In the genomic region with DNA sequence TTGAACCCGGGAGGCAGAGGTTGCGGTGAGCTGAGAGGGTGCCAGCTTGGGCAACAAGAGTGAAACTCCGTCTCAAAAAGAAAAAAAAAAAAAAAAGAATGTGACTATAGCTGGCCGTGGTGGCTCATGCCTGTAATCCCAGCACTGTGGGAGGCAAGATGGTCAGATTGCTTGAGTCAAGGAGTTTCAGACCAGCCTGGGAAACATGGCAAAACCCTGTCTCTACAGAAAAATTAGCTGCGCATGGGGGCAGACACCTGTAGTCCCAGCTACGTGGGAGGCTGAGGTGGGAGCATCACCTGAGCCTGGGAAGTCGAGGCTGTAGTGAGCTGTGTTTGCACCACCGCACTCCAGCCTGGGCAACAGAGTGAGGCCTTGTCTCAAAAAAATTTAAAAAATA, we compare ENCODE assay signal across 10 cellular contexts. TPM values are rescaled to one million over a fixed set of nuclear protein-coding genes. Genes with fewer than 3 reads are reported as not detected.
"Had no signal": no experiment of that assay in that cellular context is flagged by ENCODE, and none has a peak within 500 bp of the region (broad histone marks: within the 10 kb centered on the region; RNA-seq: fewer than 3 reads in every experiment).

No MANE protein-coding gene starts in this region.

RNA-seq across cellular contexts. Expression of a gene that starts 59.7 kb away (rescaled TPM):
- total RNA-seq: activated CD4-positive, alpha-beta memory T cell treated with anti-CD3 and anti-CD28 coated beads, Interleukin-2, amount 10 ng/mL, durations not matched to agents 7 days and 5 days; activated CD4-positive, alpha-beta T cell treated with anti-CD3 and anti-CD28 coated beads, Interleukin-2, amount 10 ng/mL, durations not matched to agents 7 days and 5 days; activated naive CD4-positive, alpha-beta T cell treated with anti-CD3 and anti-CD28 coated beads, Interleukin-2, amount 50 U/mL, for 72 hours; activated naive CD8-positive, alpha-beta T cell treated with anti-CD3 and anti-CD28 coated beads, Interleukin-2, amount 10 ng/mL, durations not matched to agents 7 days and 5 days; activated T-cell treated with anti-CD3 and anti-CD28 coated beads, Interleukin-2, amount 50 U/mL, for 72 hours; dermis blood vessel endothelial cell; T-cell; T-helper 2 cell treated with Interferon-gamma antibody and Interleukin-4, amounts not matched to agents 100 ng/mL and 5 ng/mL, for 36 hours had no signal
- polyA plus RNA-seq: cardiac muscle cell, SK-N-SH had no signal
